ENCODE assay signal across 24 cellular contexts in the genomic region with DNA sequence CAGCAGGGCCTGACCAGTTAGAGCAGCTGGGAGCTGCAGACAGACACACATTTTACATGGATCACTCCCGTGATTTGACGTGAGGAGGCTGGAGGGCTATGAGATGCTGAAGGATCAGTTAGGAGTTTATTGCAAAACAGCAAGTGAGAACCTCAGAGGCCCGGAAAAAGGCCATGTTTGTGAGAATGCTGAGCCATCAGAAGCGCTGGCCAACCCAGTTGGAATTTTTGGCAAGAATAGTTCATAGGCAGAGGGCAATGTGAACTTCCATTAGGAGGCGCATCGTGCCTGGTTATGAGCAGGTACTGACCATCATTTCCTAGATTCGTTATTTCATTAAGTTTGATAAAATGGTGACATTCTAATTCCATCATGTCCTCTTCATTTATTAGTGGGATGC.
"Had no signal": no experiment of that assay in that cellular context is flagged by ENCODE, and none has a peak within 500 bp of the region (broad histone marks: within the 10 kb centered on the region; RNA-seq: fewer than 3 reads in every experiment).

No MANE protein-coding gene starts in this region.

- H3K9me3 ChIP-seq: gastrocnemius medialis, pancreas, prostate gland, vagina had no signal

- DNase-seq: activated CD4-positive, alpha-beta memory T cell treated with anti-CD3 and anti-CD28 coated beads, Interleukin-2, amount 10 ng/mL, durations not matched to agents 7 days and 5 days; activated CD4-positive, alpha-beta T cell treated with anti-CD3 and anti-CD28 coated beads, Interleukin-2, amount 10 ng/mL, durations not matched to agents 24 days and 14 days; activated CD4-positive, CD25-positive, alpha-beta regulatory T cell treated with anti-CD3 and anti-CD28 coated beads, Interleukin-2, amount 50 U/mL, for 72 hours; activated gamma-delta T cell treated with Interleukin-2 at 50 U/mL for 16 hours; activated naive CD4-positive, alpha-beta T cell treated with anti-CD3 and anti-CD28 coated beads, Interleukin-2, amount 50 U/mL, for 16 hours; activated T-cell treated with anti-CD3 and anti-CD28 coated beads, Interleukin-2, amount 50 U/mL, for 4 hours; amniotic stem cell; caudate nucleus; islet precursor cell; naive B cell; nephron progenitor cell; pancreas; stimulated activated CD4-positive, alpha-beta T cell treated with anti-CD3 and anti-CD28 coated beads, Interleukin-1b, Interleukin-23, amount 100 ng/mL, for 48 hours; stimulated activated CD4-positive, alpha-beta T cell treated with anti-CD3 and anti-CD28 coated beads, Interleukin-4, amount 100 ng/mL, for 4 hours; stimulated activated CD8-positive, alpha-beta memory T cell treated with anti-CD3 and anti-CD28 coated beads, Interleukin-4, amount 100 ng/mL, for 48 hours; stimulated activated naive CD8-positive, alpha-beta T cell treated with anti-CD3 and anti-CD28 coated beads, Interleukin-15, amount 100 ng/mL, for 72 hours; substantia nigra; T-helper 17 cell; T1000 had no signal

- H3K4me1 ChIP-seq: pancreas, prostate gland, vagina had no signal

- H2AFZ ChIP-seq: hepatocyte had no signal

- H3K4me2 ChIP-seq: hepatocyte, smooth muscle cell had no signal

- H3K27ac ChIP-seq: gastrocnemius medialis, hepatocyte, pancreas, prostate gland, vagina had no signal

- H3K27me3 ChIP-seq: gastrocnemius medialis, pancreas, vagina had no signal

- H3K4me3 ChIP-seq: gastrocnemius medialis, hepatocyte, pancreas, prostate gland, smooth muscle cell, vagina had no signal

- H3K36me3 ChIP-seq: gastrocnemius medialis, pancreas, prostate gland, vagina had no signal
